ENCODE assay signal across 19 cellular contexts in the genomic region with DNA sequence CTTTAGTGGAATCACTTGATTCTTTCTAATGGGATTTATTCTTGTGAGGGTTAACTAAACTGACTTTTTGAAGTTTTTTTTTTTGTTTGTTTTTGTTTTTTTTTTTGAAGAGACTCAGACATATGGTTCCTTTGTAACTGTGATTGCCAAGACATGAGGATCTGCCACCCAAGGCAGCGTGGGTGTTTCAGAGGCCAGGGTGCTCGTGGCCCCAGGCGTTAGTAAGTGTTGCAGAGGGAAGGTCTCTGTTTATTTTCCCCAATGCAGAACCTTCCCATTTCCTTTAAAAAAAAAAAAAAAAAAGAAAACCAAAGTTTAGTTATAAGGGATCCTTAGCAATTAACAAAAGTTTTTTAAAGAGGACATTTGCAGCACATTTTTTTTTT.
"Had no signal": no experiment of that assay in that cellular context is flagged by ENCODE, and none has a peak within 500 bp of the region (broad histone marks: within the 10 kb centered on the region; RNA-seq: fewer than 3 reads in every experiment).

No MANE protein-coding gene starts in this region.

- H3K27ac ChIP-seq: RWPE1 had no signal

- H3K9me3 ChIP-seq: SK-N-SH had no signal

- DNase-seq: KBM-7, NCI-H1048, NCI-H1105, NCI-H1417, NCI-H1436 treated with DMSO at 0.1 percent for 48 hours, NCI-H1694, NCI-H187 treated with DMSO at 0.1 percent for 48 hours, NCI-H2029 treated with DMSO at 0.1 percent for 48 hours, NCI-H226, NCI-H446, NCI-H510A, NCI-H524 treated with DMSO at 0.1 percent for 48 hours, NCI-H69, NCI-H774, PC-3, SHP77, SK-N-SH had no signal

- ATAC-seq: Panc1, PC-3 had no signal
